ENCODE assay signal across 9 cellular contexts in the genomic region with DNA sequence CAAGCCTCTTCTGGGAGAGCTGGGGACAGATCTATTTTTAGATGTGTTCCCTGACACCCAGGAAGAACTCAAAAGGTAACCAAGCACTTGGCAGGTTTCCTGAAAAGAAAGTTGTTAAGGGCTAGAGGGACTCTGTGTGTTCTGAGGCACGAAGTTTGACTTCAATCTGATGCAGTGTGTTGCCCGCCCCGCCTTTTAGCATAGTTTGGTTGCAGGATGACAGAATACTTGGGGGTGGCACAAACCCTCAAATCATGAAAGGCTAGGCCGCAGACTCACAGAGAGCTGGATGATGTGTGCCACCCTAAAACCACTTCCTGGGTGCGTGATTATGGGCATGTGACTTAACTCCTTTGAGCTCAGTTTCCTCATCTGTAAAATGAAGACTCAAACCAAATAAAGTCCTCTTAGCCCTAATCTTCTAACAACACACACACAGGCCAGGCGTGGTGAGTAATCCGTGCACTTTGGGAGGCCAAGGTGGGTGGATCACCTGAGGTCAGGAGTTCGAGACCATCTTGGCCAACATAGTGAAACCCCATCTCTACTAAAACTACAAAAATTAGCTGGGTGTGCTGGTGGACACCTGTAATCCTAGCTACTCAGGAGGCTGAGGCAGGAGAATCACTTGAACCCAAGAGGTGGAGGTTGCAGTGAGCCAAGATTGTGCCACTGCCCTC. TPM values are rescaled to one million over a fixed set of nuclear protein-coding genes. Genes with fewer than 3 reads are reported as not detected.
DNase-seq lines count a peak whose midpoint lies in the region; ATAC-seq and TF ChIP-seq lines count a peak whose summit lies in the region.
"Had no signal": no experiment of that assay in that cellular context is flagged by ENCODE, and none has a peak within 500 bp of the region (broad histone marks: within the 10 kb centered on the region; RNA-seq: fewer than 3 reads in every experiment).

No MANE protein-coding gene starts in this region.

- H3K9me3 ChIP-seq in CD4-positive, CD25-positive, alpha-beta regulatory T cell (ENCODE audit: control insufficient read depth in 2 of 2, low read length in 2 of 2) = no peaks in the 10 kb centered on the region

- CTCF ChIA-PET in activated CD4-positive, alpha-beta T cell treated with anti-CD3 and anti-CD28 coated beads, Interleukin-2, amount 10 ng/mL, durations not matched to agents 7 days and 5 days (lab: Charles Lee) = interaction anchor here (0.5 to 1.7 kb wide), 8 partner anchors 12 to 577 kb away, joined by 3 to 8 read pairs (median 4); a partner anchor contains a TSS

- peak overlapping the region; percentile 53 to 72 (median 64) for H3K4me3 Mint-ChIP-seq in CD4-positive, CD25-positive, alpha-beta regulatory T cell
- H3K4me3 Mint-ChIP-seq in activated CD4-positive, alpha-beta T cell treated with anti-CD3 and anti-CD28 coated beads, Interleukin-2, amount 10 ng/mL, durations not matched to agents 7 days and 5 days = peak overlapping the region; percentile 40

- peak overlapping the region; percentile 90 for H3K27ac ChIP-seq in CD4-positive, CD25-positive, alpha-beta regulatory T cell (ENCODE audit: insufficient read depth, low read length, poor library complexity, severe bottlenecking)
- peak overlapping the region; percentile 49 to 79 for H3K27ac ChIP-seq in coronary artery

- H3K9me3 Mint-ChIP-seq in CD4-positive, CD25-positive, alpha-beta regulatory T cell = no peaks in the 10 kb centered on the region
- peaks cover under 1% of the 10 kb centered on the region for H3K9me3 Mint-ChIP-seq in activated CD4-positive, alpha-beta T cell treated with anti-CD3 and anti-CD28 coated beads, Interleukin-2, amount 10 ng/mL, durations not matched to agents 7 days and 5 days

- H3K27me3 Mint-ChIP-seq in CD4-positive, CD25-positive, alpha-beta regulatory T cell = peaks cover 4% of the 10 kb centered on the region
- no peaks in the 10 kb centered on the region for H3K27me3 Mint-ChIP-seq in activated CD4-positive, alpha-beta T cell treated with anti-CD3 and anti-CD28 coated beads, Interleukin-2, amount 10 ng/mL, durations not matched to agents 7 days and 5 days

- DNase-seq in CD4-positive, CD25-positive, alpha-beta regulatory T cell = peak; percentile 72 to 99 (median 90)
- peak; percentile 91 for DNase-seq in activated CD4-positive, alpha-beta T cell treated with anti-CD3 and anti-CD28 coated beads, Interleukin-2, amount 10 ng/mL, durations not matched to agents 7 days and 5 days
- DNase-seq in coronary artery (ENCODE audit: low spot score) (no peak), Ammon's horn (ENCODE audit: low spot score) (no peak)
- peak; percentile 90 for DNase-seq in stimulated activated CD4-positive, alpha-beta T cell treated with anti-CD3 and anti-CD28 coated beads, Interleukin-1b, Interleukin-23, amount 100 ng/mL, for 48 hours
- DNase-seq: NCI-H2081 treated with DMSO at 0.1 percent for 48 hours had no signal

- POLR2A ChIA-PET in activated CD4-positive, alpha-beta T cell treated with anti-CD3 and anti-CD28 coated beads, Interleukin-2, amount 10 ng/mL, durations not matched to agents 7 days and 5 days (lab: Charles Lee) = interaction anchor here (0.6 kb wide), 1 partner anchor 490 kb away, joined by 4 read pairs; no protein-coding TSS in a partner anchor

- H3K36me3 Mint-ChIP-seq in CD4-positive, CD25-positive, alpha-beta regulatory T cell = no peaks in the 10 kb centered on the region
- H3K36me3 Mint-ChIP-seq in activated CD4-positive, alpha-beta T cell treated with anti-CD3 and anti-CD28 coated beads, Interleukin-2, amount 10 ng/mL, durations not matched to agents 7 days and 5 days (ENCODE audit: low read depth) = peaks cover 2% of the 10 kb centered on the region

- peaks cover 26% of the 10 kb centered on the region for H3K4me1 ChIP-seq in CD4-positive, CD25-positive, alpha-beta regulatory T cell (ENCODE audit: control insufficient read depth, insufficient read depth, low read length, poor library complexity, severe bottlenecking)

- H3K27me3 ChIP-seq in CD4-positive, CD25-positive, alpha-beta regulatory T cell (ENCODE audit: control insufficient read depth, insufficient read depth, low read length) = no peaks in the 10 kb centered on the region

- H3K4me1 Mint-ChIP-seq in CD4-positive, CD25-positive, alpha-beta regulatory T cell = peaks cover 0 to 65% (median 40%) of the 10 kb centered on the region in 4 donors
- H3K4me1 Mint-ChIP-seq in activated CD4-positive, alpha-beta T cell treated with anti-CD3 and anti-CD28 coated beads, Interleukin-2, amount 10 ng/mL, durations not matched to agents 7 days and 5 days = peaks cover 51% of the 10 kb centered on the region

- TF ChIP-seq CTCF in coronary artery (IDR thresholded peaks at IDR 0.05) = no peak

- H3K36me3 ChIP-seq in CD4-positive, CD25-positive, alpha-beta regulatory T cell (ENCODE audit: control insufficient read depth, insufficient read depth, low read length) = no peaks in the 10 kb centered on the region

- peak overlapping the region; percentile 85 to 97 (median 92) for H3K27ac Mint-ChIP-seq in CD4-positive, CD25-positive, alpha-beta regulatory T cell
- peak overlapping the region; percentile 94 for H3K27ac Mint-ChIP-seq in activated CD4-positive, alpha-beta T cell treated with anti-CD3 and anti-CD28 coated beads, Interleukin-2, amount 10 ng/mL, durations not matched to agents 7 days and 5 days

- peak; percentile 98 for ATAC-seq in CD4-positive, CD25-positive, alpha-beta regulatory T cell (ENCODE audit: low read depth in 2 of 2)
- ATAC-seq in GM19351 (IDR thresholded peaks at IDR 0.05; ENCODE audit: unreplicated experiment) (no peak), GM21717 (IDR thresholded peaks at IDR 0.05; ENCODE audit: unreplicated experiment) (no peak), HG03196 (IDR thresholded peaks at IDR 0.05; ENCODE audit: unreplicated experiment) (no peak)

- peak overlapping the region; percentile 60 for H3K4me3 ChIP-seq in CD4-positive, CD25-positive, alpha-beta regulatory T cell (ENCODE audit: low read depth, low read length)
- no peak overlapping the region for H3K4me3 ChIP-seq in coronary artery

RNA-seq across cellular contexts. Expression of a gene that starts 12.8 kb away (rescaled TPM):
- total RNA-seq in CD4-positive, CD25-positive, alpha-beta regulatory T cell = 109 TPM
- 10 to 100 TPM; 68.2 to 89.3 (median 78.6) TPM for polyA plus RNA-seq in CD4-positive, CD25-positive, alpha-beta regulatory T cell
- 10 to 100 TPM; 65.2 to 70.2 TPM for total RNA-seq in activated CD4-positive, alpha-beta T cell treated with anti-CD3 and anti-CD28 coated beads, Interleukin-2, amount 10 ng/mL, durations not matched to agents 7 days and 5 days

Comparison
In these comparisons a context has a peak if more than half of its experiments do, and no peak if none do; other contexts are left out.
1. ATAC-seq: peak in CD4-positive, CD25-positive, alpha-beta regulatory T cell (2 of 2); none in GM19351 (single experiment), GM21717 (single experiment) and HG03196 (single experiment).
2. DNase-seq: peak in CD4-positive, CD25-positive, alpha-beta regulatory T cell (3 of 3), activated CD4-positive, alpha-beta T cell treated with anti-CD3 and anti-CD28 coated beads, Interleukin-2, amount 10 ng/mL, durations not matched to agents 7 days and 5 days (single experiment) and stimulated activated CD4-positive, alpha-beta T cell treated with anti-CD3 and anti-CD28 coated beads, Interleukin-1b, Interleukin-23, amount 100 ng/mL, for 48 hours (single experiment); none in coronary artery (single experiment) and Ammon's horn (single experiment).